ENCODE assay signal across 23 cellular contexts in genomic region chr15:85064710-85065109, GRCh38.
DNase-seq lines count a peak whose midpoint lies in the region; ATAC-seq, FAIRE-seq and TF ChIP-seq lines count a peak whose summit lies in the region.
"Had no signal": no experiment of that assay in that cellular context is flagged by ENCODE, and none has a peak within 500 bp of the region (broad histone marks: within the 10 kb centered on the region; RNA-seq: fewer than 3 reads in every experiment).

No MANE protein-coding gene starts in this region.

- peaks cover 45% of the 10 kb centered on the region for H3K79me2 ChIP-seq in HepG2 (ENCODE audit: insufficient read depth, low read length)

- POLR2A ChIA-PET in HepG2 (lab: Yijun Ruan, JAX), result no interaction called here

- no peak for TF ChIP-seq RAD21 in HepG2 (CRISPR knock-in tag; IDR thresholded peaks at IDR 0.05)

- peaks cover 0 to 7% of the 10 kb centered on the region in 2 donors for H3K9me3 Mint-ChIP-seq in effector memory CD8-positive, alpha-beta T cell

- CTCF ChIA-PET in HepG2 (lab: Yijun Ruan, JAX; ENCODE audit: low intra/inter-chr PET ratio, low total read pairs), result no interaction called here

- H3K4me1 ChIP-seq in HepG2 (ENCODE audit: insufficient read depth, low read length), result peaks cover 41% of the 10 kb centered on the region
- H3K4me1 ChIP-seq in right lobe of liver, result peaks cover 0 to 4% (median 0%) of the 10 kb centered on the region in 4 donors
- no peaks in the 10 kb centered on the region for H3K4me1 ChIP-seq in sigmoid colon
- H3K4me1 ChIP-seq: Caco-2 had no signal

- H3K27ac Mint-ChIP-seq in T-helper 17 cell, result peak overlapping the region; percentile 8
- H3K27ac Mint-ChIP-seq in effector memory CD8-positive, alpha-beta T cell, result peak overlapping the region; percentile 22 to 23
- H3K27ac Mint-ChIP-seq: B cell; CD8-positive, alpha-beta T cell had no signal

- 0 out of 2 replicates have a peak, but pooled peaks cover 5% of the 10 kb centered on the region for H3K9me3 ChIP-seq in HepG2 (ENCODE audit: low read length)
- H3K9me3 ChIP-seq in right lobe of liver, result no peaks in the 10 kb centered on the region
- no peaks in the 10 kb centered on the region for H3K9me3 ChIP-seq in T-helper 17 cell (ENCODE audit: control insufficient read depth, low read length, poor library complexity, severe bottlenecking)
- H3K9me3 ChIP-seq in sigmoid colon, result no peaks in the 10 kb centered on the region
- H3K9me3 ChIP-seq: Caco-2 had no signal

- peaks cover 2% of the 10 kb centered on the region for H3K36me3 Mint-ChIP-seq in T-helper 17 cell (ENCODE audit: low read depth)
- H3K36me3 Mint-ChIP-seq in effector memory CD8-positive, alpha-beta T cell (ENCODE audit: insufficient read depth), result peaks cover 8% of the 10 kb centered on the region

- TF ChIP-seq CTCF in HepG2 (CRISPR knock-in tag; IDR thresholded peaks at IDR 0.05) (no peak), right lobe of liver (IDR thresholded peaks at IDR 0.05) (no peak), dorsolateral prefrontal cortex (IDR thresholded peaks at IDR 0.05 in 54 of 56, conservative IDR thresholded peaks at IDR 0.05 in 2 of 56; ENCODE audit: low read depth in 1 of 56, partially characterized antibody in 56 of 56) (no peak), sigmoid colon (IDR thresholded peaks at IDR 0.05) (no peak)

- H3K27me3 Mint-ChIP-seq in T-helper 17 cell, result no peaks in the 10 kb centered on the region
- H3K27me3 Mint-ChIP-seq in effector memory CD8-positive, alpha-beta T cell, result no peaks in the 10 kb centered on the region
- H3K27me3 Mint-ChIP-seq: B cell; CD4-positive, CD25-positive, alpha-beta regulatory T cell had no signal

- H3K4me3 Mint-ChIP-seq in T-helper 17 cell, result no peak overlapping the region
- no peak overlapping the region for H3K4me3 Mint-ChIP-seq in effector memory CD8-positive, alpha-beta T cell
- H3K4me3 Mint-ChIP-seq: B cell; CD4-positive, CD25-positive, alpha-beta regulatory T cell; CD8-positive, alpha-beta T cell had no signal

- in situ Hi-C loops in HepG2 (cut with HindIII; ENCODE audit: extremely low pct_ligation_motif_present, low pct_unique_long_range_greater_than_20kb), result no loop called here

- H3K36me3 ChIP-seq in HepG2 (replicated peaks in 1 of 2; ENCODE audit: control insufficient read depth in 1 of 2, insufficient read depth in 2 of 2, low read length in 2 of 2), result peaks cover 14 to 30% of the 10 kb centered on the region in 2 experiments
- peaks cover 0 to 17% (median 5%) of the 10 kb centered on the region in 4 donors for H3K36me3 ChIP-seq in right lobe of liver
- peaks cover 0 to 15% (median 0%) of the 10 kb centered on the region in 4 donors for H3K36me3 ChIP-seq in sigmoid colon

- no peak overlapping the region for H2AFZ ChIP-seq in HepG2 (ENCODE audit: low read length)
- H2AFZ ChIP-seq: GM23248 had no signal

- TF ChIP-seq EP300 in HepG2 (IDR thresholded peaks at IDR 0.05; ENCODE audit: low read depth in 2 of 2, low read length in 2 of 2) (no peak), HepG2 (CRISPR knock-in tag; IDR thresholded peaks at IDR 0.05; ENCODE audit: borderline replicate concordance) (no peak), sigmoid colon (IDR thresholded peaks at IDR 0.05) (no peak)

- H3K27ac ChIP-seq in HepG2 (ENCODE audit: extremely low read length, insufficient read depth, low read length), result no peak overlapping the region
- H3K27ac ChIP-seq in right lobe of liver, result no peak overlapping the region
- peak overlapping the region in 18 of 59 donors; percentile 9 to 77 (median 48) for H3K27ac ChIP-seq in dorsolateral prefrontal cortex
- no peak overlapping the region for H3K27ac ChIP-seq in sigmoid colon
- H3K27ac ChIP-seq: BLaER1, C4-2B, GM23248 had no signal

- DNase-seq in HepG2 (ENCODE audit: low spot score), result no peak
- no peak for DNase-seq in right lobe of liver
- no peak for DNase-seq in T-helper 17 cell
- no peak for DNase-seq in effector memory CD8-positive, alpha-beta T cell
- no peak for DNase-seq in dorsolateral prefrontal cortex
- no peak for DNase-seq in sigmoid colon
- DNase-seq: 8988T; Caco-2; CD4-positive, CD25-positive, alpha-beta regulatory T cell; CD8-positive, alpha-beta T cell; DMS153; DND-41; GM23248; H7; HCEC 1CT had no signal

- H3K27me3 ChIP-seq in HepG2 (ENCODE audit: control insufficient read depth in 1 of 2, insufficient read depth in 2 of 2, low read length in 2 of 2), result no peaks in the 10 kb centered on the region
- no peaks in the 10 kb centered on the region for H3K27me3 ChIP-seq in right lobe of liver
- H3K27me3 ChIP-seq in dorsolateral prefrontal cortex, result no peaks in the 10 kb centered on the region
- no peaks in the 10 kb centered on the region for H3K27me3 ChIP-seq in sigmoid colon
- H3K27me3 ChIP-seq: BLaER1 had no signal

- no peaks in the 10 kb centered on the region for H4K20me1 ChIP-seq in HepG2 (ENCODE audit: insufficient read depth, low read length)
- H4K20me1 ChIP-seq: BLaER1 had no signal

- FAIRE-seq in HepG2 (lab: Jason Lieb, UNC), result no peak
- FAIRE-seq: G401.6, GM12892, GM19239, H1 had no signal

- TF ChIP-seq POLR2A in HepG2 (IDR thresholded peaks at IDR 0.05; ENCODE audit: insufficient read depth in 1 of 2, low read depth in 2 of 2, low read length in 2 of 2) (no peak), right lobe of liver (IDR thresholded peaks at IDR 0.05) (no peak), sigmoid colon (IDR thresholded peaks at IDR 0.05) (no peak)

- intact Hi-C loops in HepG2 (cut with micrococcal nuclease; ENCODE audit: unreplicated experiment), result no loop called here
- intact Hi-C loops in right lobe of liver (cut with DNase I), result no loop called here
- intact Hi-C loops in dorsolateral prefrontal cortex (cut with DNase I), result no loop called here
- intact Hi-C loops in sigmoid colon (cut with DNase I), result no loop called here

- no peak overlapping the region for H3K9ac ChIP-seq in HepG2 (ENCODE audit: insufficient read depth, low read depth, low read length)
- H3K9ac ChIP-seq: BLaER1, GM23248 had no signal

- 100% methylated on average over 1 of the region's 1 CpG for WGBS in HepG2 (ENCODE audit: low lambda C conversion rate)
- 90% methylated on average over 1 of the region's 1 CpG for WGBS in right lobe of liver (ENCODE audit: insufficient coverage, low coverage, low lambda C conversion rate, missing lambda C conversion rate)
- 94 to 97% methylated on average over 1 of the region's 1 CpG for WGBS in sigmoid colon, 2 donors

- peaks cover 13% of the 10 kb centered on the region for H3K4me1 Mint-ChIP-seq in T-helper 17 cell
- peaks cover 14 to 16% of the 10 kb centered on the region in 2 donors for H3K4me1 Mint-ChIP-seq in effector memory CD8-positive, alpha-beta T cell (ENCODE audit: low read depth in 2 of 2)
- H3K4me1 Mint-ChIP-seq: B cell had no signal

- H3K4me3 ChIP-seq in HepG2 (replicated peaks in 1 of 3; ENCODE audit: insufficient read depth in 1 of 3, low read depth in 2 of 3, low read length in 3 of 3) (no peak overlapping the region), right lobe of liver (no peak overlapping the region), dorsolateral prefrontal cortex (no peak overlapping the region), sigmoid colon (no peak overlapping the region)
- H3K4me3 ChIP-seq: BLaER1, GM23248 had no signal

- BruUV-seq in HepG2 (replicated peaks; lab: Mats Ljungman, UMichigan), result no TSS peak

- no peak overlapping the region for H3K4me2 ChIP-seq in HepG2 (ENCODE audit: low read depth, low read length)
- H3K4me2 ChIP-seq: BLaER1 had no signal

- ATAC-seq in HepG2 (no peak), right lobe of liver (no peak), T-helper 17 cell (no peak), HG03045 (IDR thresholded peaks at IDR 0.05; ENCODE audit: unreplicated experiment) (no peak)
- no peak for ATAC-seq in effector memory CD8-positive, alpha-beta T cell (replicated peaks)
- ATAC-seq: CD8-positive, alpha-beta T cell had no signal

TF ChIP-seq in HepG2, 621 proteins besides CTCF, POLR2A, EP300 and RAD21:
- TF ChIP-seq MATR3 (CRISPR knock-in tag; IDR thresholded peaks at IDR 0.05) (no peak), FOSL2 (CRISPR knock-in tag; IDR thresholded peaks at IDR 0.05) (peak; percentile 63), ZBTB7A (CRISPR knock-in tag; IDR thresholded peaks at IDR 0.05) (no peak), ZNF121 (CRISPR knock-in tag; IDR thresholded peaks at IDR 0.05) (peak; percentile 84), ZBTB25 (CRISPR knock-in tag; IDR thresholded peaks at IDR 0.05) (no peak)
TF ChIP-seq in HepG2: peak in this region for 2.
